In genomic region chr12:68317047-68317667, GRCh38 we compare ENCODE assay signal across 8 cellular contexts. TPM values are rescaled to one million over a fixed set of nuclear protein-coding genes. Genes with fewer than 3 reads are reported as not detected.
DNase-seq lines count a peak whose midpoint lies in the region; ATAC-seq, FAIRE-seq and TF ChIP-seq lines count a peak whose summit lies in the region.

No MANE protein-coding gene starts in this region.

- no peaks in the 10 kb centered on the region for H3K27me3 ChIP-seq in BJ (ENCODE audit: control insufficient read depth, insufficient read depth, low read length)
- H3K27me3 ChIP-seq in kidney epithelial cell (ENCODE audit: control insufficient read depth, insufficient read depth, low read length) = no peaks in the 10 kb centered on the region

- peak; percentile 12 for FAIRE-seq in GM18507 (lab: Jason Lieb, UNC)

- H3K4me3 ChIP-seq in BJ (ENCODE audit: low read depth, low read length) = no peak overlapping the region
- no peak overlapping the region for H3K4me3 ChIP-seq in kidney epithelial cell (ENCODE audit: low read depth, low read length)

- ATAC-seq in HG03520 (IDR thresholded peaks at IDR 0.05; ENCODE audit: unreplicated experiment) = no peak
- no peak for ATAC-seq in GM18511 (IDR thresholded peaks at IDR 0.05; ENCODE audit: unreplicated experiment)

- TF ChIP-seq CTCF in BJ (IDR thresholded peaks at IDR 0.05; ENCODE audit: insufficient read depth, low read depth, low read length) (peak; percentile 52), kidney epithelial cell (IDR thresholded peaks at IDR 0.05; ENCODE audit: insufficient read depth, low read length, poor library complexity, severe bottlenecking) (peak; percentile 43)

- no peaks in the 10 kb centered on the region for H3K36me3 ChIP-seq in BJ (ENCODE audit: control insufficient read depth, insufficient read depth, low read length)
- H3K36me3 ChIP-seq in kidney epithelial cell (ENCODE audit: control insufficient read depth, insufficient read depth, low read length) = no peaks in the 10 kb centered on the region

- DNase-seq in BJ (ENCODE audit: low read depth) (no peak), GM18507 (ENCODE audit: extremely low spot score, insufficient read length, low read depth) (peak; percentile 12), NCI-H748 treated with DMSO at 0.1 percent for 48 hours (lab: John Stamatoyannopoulos, UW) (peak; percentile 23), amniotic epithelial cell (ENCODE audit: low read depth) (peak; percentile 58), kidney epithelial cell (ENCODE audit: low read depth) (no peak)
- DNase-seq in stimulated activated CD8-positive, alpha-beta memory T cell treated with anti-CD3 and anti-CD28 coated beads, Interleukin-4, amount 100 ng/mL, for 4 hours (ENCODE audit: low read depth in 2 of 2, low spot score in 1 of 2) = peak; percentile 4 to 21

- CTCF ChIA-PET in BJ (lab: Yijun Ruan, JAX) = interaction anchor here (0.6 to 7.7 kb wide), 22 partner anchors 9 to 973 kb away, joined by 3 to 88 read pairs (median 4); partner anchors contain the start of gene IL26

- POLR2A ChIA-PET in BJ (lab: Charles Lee) = interaction anchor here (0.6 kb wide), 1 partner anchor 333 kb away, joined by 3 read pairs; no protein-coding TSS in a partner anchor

RNA-seq across cellular contexts. Expression of gene MDM1, which starts 15.0 kb away (rescaled TPM):
- polyA plus RNA-seq in BJ (2011; rRNA removed) = 8.5 and 14.9 TPM in 2 replicates
- 2.3 and 2.8 TPM in 2 replicates for polyA minus RNA-seq in BJ (2011; rRNA and poly(A)+ RNA removed)
- 7.4 and 15.3 TPM in 2 replicates for total RNA-seq in kidney epithelial cell

Comparison
In these comparisons a context has a peak if more than half of its experiments do, and no peak if none do; other contexts are left out.
1. DNase-seq: peak in GM18507 (single experiment), NCI-H748 treated with DMSO at 0.1 percent for 48 hours (single experiment), amniotic epithelial cell (single experiment) and stimulated activated CD8-positive, alpha-beta memory T cell treated with anti-CD3 and anti-CD28 coated beads, Interleukin-4, amount 100 ng/mL, for 4 hours (2 of 2); none in BJ (single experiment) and kidney epithelial cell (single experiment).